In the genomic region with DNA sequence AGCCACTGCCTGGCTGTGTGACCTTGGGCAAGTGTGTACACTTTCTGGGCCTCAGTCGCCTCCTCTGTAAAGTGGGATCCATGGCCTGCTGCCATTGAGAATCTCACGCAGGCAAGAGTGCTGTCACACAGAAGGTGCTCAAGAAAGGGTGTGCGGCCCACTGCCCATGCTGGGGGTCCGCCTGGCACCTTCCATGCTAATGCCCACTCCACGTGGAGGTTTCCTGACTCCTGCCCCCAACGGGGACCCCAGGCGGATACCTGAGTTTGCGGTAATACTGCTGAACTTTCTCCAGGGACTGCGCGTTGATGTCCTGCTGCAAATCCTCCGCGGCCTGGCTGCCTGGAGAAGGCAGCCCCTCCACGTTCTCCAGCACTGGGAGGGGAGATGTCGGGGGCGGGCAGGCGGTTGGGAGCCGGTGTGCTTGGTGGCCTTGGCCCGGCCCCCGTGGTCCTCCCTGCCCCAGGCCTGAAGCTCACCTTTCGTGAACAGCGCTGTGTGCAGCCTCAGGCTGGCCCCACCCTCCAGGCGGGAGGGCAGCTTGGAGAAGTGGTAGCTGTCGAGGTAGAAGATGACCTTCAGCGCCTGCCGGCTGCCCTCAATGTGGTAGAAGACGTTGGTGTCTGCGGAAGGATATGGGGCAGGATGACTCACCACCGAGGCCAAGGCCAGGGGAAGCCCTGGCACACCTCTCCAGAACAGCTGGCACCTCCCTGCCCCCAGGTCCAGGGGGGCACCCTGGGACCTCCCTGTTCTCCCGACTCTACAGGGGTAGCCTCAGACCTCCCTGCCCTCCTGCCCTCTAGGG, we compare ENCODE assay signal across 24 cellular contexts.
DNase-seq lines count a peak whose midpoint lies in the region; ATAC-seq lines count a peak whose summit lies in the region.
"Had no signal": no experiment of that assay in that cellular context is flagged by ENCODE, and none has a peak within 500 bp of the region (broad histone marks: within the 10 kb centered on the region; RNA-seq: fewer than 3 reads in every experiment).

No MANE protein-coding gene starts in this region.

- H3K27me3 Mint-ChIP-seq in activated naive CD8-positive, alpha-beta T cell treated with anti-CD3 and anti-CD28 coated beads, Interleukin-2, amount 50 U/mL, for 24 hours, result no peaks in the 10 kb centered on the region
- no peaks in the 10 kb centered on the region for H3K27me3 Mint-ChIP-seq in activated naive CD8-positive, alpha-beta T cell treated with anti-CD3 and anti-CD28 coated beads for 36 hours
- H3K27me3 Mint-ChIP-seq in immature natural killer cell (ENCODE audit: low read depth in 3 of 3), result peaks cover 34 to 58% (median 35%) of the 10 kb centered on the region in 3 donors
- H3K27me3 Mint-ChIP-seq: activated CD4-positive, alpha-beta T cell treated with anti-CD3 and anti-CD28 coated beads, Interleukin-2, amount 10 ng/mL, durations not matched to agents 24 days and 14 days had no signal

- H3K4me3 ChIP-seq in SJCRH30, result no peak overlapping the region
- H3K4me3 ChIP-seq: ascending aorta, dorsolateral prefrontal cortex, GM12878, PC-9, skin epidermis, testis, uterus had no signal

- no peak for DNase-seq in activated naive CD8-positive, alpha-beta T cell treated with anti-CD3 and anti-CD28 coated beads, Interleukin-2, amount 50 U/mL, for 24 hours
- DNase-seq in activated naive CD8-positive, alpha-beta T cell treated with anti-CD3 and anti-CD28 coated beads for 36 hours, result no peak
- DNase-seq in SJCRH30 (peak in 1 of 2 experiments; percentile 33), immature natural killer cell (no peak), AG08395 (ENCODE audit: low spot score) (no peak)
- DNase-seq in stimulated activated effector memory CD8-positive, alpha-beta T cell treated with anti-CD3 and anti-CD28 coated beads, Interleukin-12 subunit alpha, Interleukin-12 subunit beta, amount 100 ng/mL, for 72 hours (ENCODE audit: low spot score in 2 of 2), result no peak
- no peak for DNase-seq in activated CD4-positive, alpha-beta T cell treated with anti-CD3 and anti-CD28 coated beads for 4 hours
- DNase-seq: activated CD4-positive, alpha-beta T cell treated with anti-CD3 and anti-CD28 coated beads, Interleukin-2, amount 10 ng/mL, durations not matched to agents 24 days and 14 days; dorsolateral prefrontal cortex; H7; NCI-H1105; NCI-H2029; NCI-H748 treated with DMSO at 0.1 percent for 48 hours; PC-9; SIG-M5; stimulated activated CD4-positive, alpha-beta T cell treated with anti-CD3 and anti-CD28 coated beads, Interleukin-2, amount 100 ng/mL, for 24 hours; testis; uterus had no signal

- no peak overlapping the region for H3K27ac Mint-ChIP-seq in activated naive CD8-positive, alpha-beta T cell treated with anti-CD3 and anti-CD28 coated beads, Interleukin-2, amount 50 U/mL, for 24 hours
- no peak overlapping the region for H3K27ac Mint-ChIP-seq in activated naive CD8-positive, alpha-beta T cell treated with anti-CD3 and anti-CD28 coated beads for 36 hours
- H3K27ac Mint-ChIP-seq in immature natural killer cell, result peak overlapping the region in 4 of 6 donors; percentile 50 to 64 (median 56)
- H3K27ac Mint-ChIP-seq in stimulated activated effector memory CD8-positive, alpha-beta T cell treated with anti-CD3 and anti-CD28 coated beads, Interleukin-12 subunit alpha, Interleukin-12 subunit beta, amount 100 ng/mL, for 72 hours, result peak overlapping the region; percentile 46
- H3K27ac Mint-ChIP-seq: activated CD4-positive, alpha-beta T cell treated with anti-CD3 and anti-CD28 coated beads, Interleukin-2, amount 10 ng/mL, durations not matched to agents 24 days and 14 days had no signal

- H3K4me1 ChIP-seq in SJCRH30, result peaks cover 42% of the 10 kb centered on the region
- H3K4me1 ChIP-seq: ascending aorta, testis, uterus had no signal

- peak; percentile 51 for ATAC-seq in activated naive CD8-positive, alpha-beta T cell treated with anti-CD3 and anti-CD28 coated beads, Interleukin-2, amount 50 U/mL, for 24 hours
- ATAC-seq in stimulated activated effector memory CD8-positive, alpha-beta T cell treated with anti-CD3 and anti-CD28 coated beads, Interleukin-12 subunit alpha, Interleukin-12 subunit beta, amount 100 ng/mL, for 72 hours, result peak; percentile 83
- ATAC-seq in GM21423 (IDR thresholded peaks at IDR 0.05; ENCODE audit: unreplicated experiment), result no peak
- ATAC-seq: GM12878 had no signal

- no peak overlapping the region for H3K4me3 Mint-ChIP-seq in activated naive CD8-positive, alpha-beta T cell treated with anti-CD3 and anti-CD28 coated beads, Interleukin-2, amount 50 U/mL, for 24 hours
- H3K4me3 Mint-ChIP-seq in activated naive CD8-positive, alpha-beta T cell treated with anti-CD3 and anti-CD28 coated beads for 36 hours, result no peak overlapping the region
- no peak overlapping the region for H3K4me3 Mint-ChIP-seq in immature natural killer cell
- no peak overlapping the region for H3K4me3 Mint-ChIP-seq in stimulated activated effector memory CD8-positive, alpha-beta T cell treated with anti-CD3 and anti-CD28 coated beads, Interleukin-12 subunit alpha, Interleukin-12 subunit beta, amount 100 ng/mL, for 72 hours
- H3K4me3 Mint-ChIP-seq: activated CD4-positive, alpha-beta T cell treated with anti-CD3 and anti-CD28 coated beads, Interleukin-2, amount 10 ng/mL, durations not matched to agents 24 days and 14 days had no signal

- H3K27me3 ChIP-seq in SJCRH30, result no peaks in the 10 kb centered on the region
- H3K27me3 ChIP-seq: ascending aorta, dorsolateral prefrontal cortex, testis, uterus had no signal

- peak overlapping the region; percentile 66 for H3K27ac ChIP-seq in SJCRH30
- H3K27ac ChIP-seq: ascending aorta, C4-2B, PC-9, skin epidermis, testis, uterus had no signal

- no peaks in the 10 kb centered on the region for H3K9me3 Mint-ChIP-seq in activated naive CD8-positive, alpha-beta T cell treated with anti-CD3 and anti-CD28 coated beads, Interleukin-2, amount 50 U/mL, for 24 hours
- no peaks in the 10 kb centered on the region for H3K9me3 Mint-ChIP-seq in activated naive CD8-positive, alpha-beta T cell treated with anti-CD3 and anti-CD28 coated beads for 36 hours
- H3K9me3 Mint-ChIP-seq in immature natural killer cell, result peaks cover 0 to 1% (median 0%) of the 10 kb centered on the region in 6 donors
- H3K9me3 Mint-ChIP-seq in stimulated activated effector memory CD8-positive, alpha-beta T cell treated with anti-CD3 and anti-CD28 coated beads, Interleukin-12 subunit alpha, Interleukin-12 subunit beta, amount 100 ng/mL, for 72 hours, result no peaks in the 10 kb centered on the region
- H3K9me3 Mint-ChIP-seq: activated CD4-positive, alpha-beta T cell treated with anti-CD3 and anti-CD28 coated beads, Interleukin-2, amount 10 ng/mL, durations not matched to agents 24 days and 14 days; activated naive CD4-positive, alpha-beta T cell treated with anti-CD3 and anti-CD28 coated beads, Interleukin-2, amount 50 U/mL, for 72 hours had no signal

- peaks cover 26% of the 10 kb centered on the region for H3K36me3 Mint-ChIP-seq in activated naive CD8-positive, alpha-beta T cell treated with anti-CD3 and anti-CD28 coated beads, Interleukin-2, amount 50 U/mL, for 24 hours (ENCODE audit: low read depth)
- peaks cover 9% of the 10 kb centered on the region for H3K36me3 Mint-ChIP-seq in activated naive CD8-positive, alpha-beta T cell treated with anti-CD3 and anti-CD28 coated beads for 36 hours
- H3K36me3 Mint-ChIP-seq in immature natural killer cell, result peaks cover 10 to 42% (median 20%) of the 10 kb centered on the region in 3 donors
- peaks cover 88% of the 10 kb centered on the region for H3K36me3 Mint-ChIP-seq in stimulated activated effector memory CD8-positive, alpha-beta T cell treated with anti-CD3 and anti-CD28 coated beads, Interleukin-12 subunit alpha, Interleukin-12 subunit beta, amount 100 ng/mL, for 72 hours
- H3K36me3 Mint-ChIP-seq: activated naive CD4-positive, alpha-beta T cell treated with anti-CD3 and anti-CD28 coated beads, Interleukin-2, amount 50 U/mL, for 72 hours had no signal

- H3K4me1 Mint-ChIP-seq in activated naive CD8-positive, alpha-beta T cell treated with anti-CD3 and anti-CD28 coated beads, Interleukin-2, amount 50 U/mL, for 24 hours, result peaks cover 3% of the 10 kb centered on the region
- peaks cover 6% of the 10 kb centered on the region for H3K4me1 Mint-ChIP-seq in activated naive CD8-positive, alpha-beta T cell treated with anti-CD3 and anti-CD28 coated beads for 36 hours
- H3K4me1 Mint-ChIP-seq in immature natural killer cell, result peaks cover 25 to 30% of the 10 kb centered on the region in 2 donors
- peaks cover 29% of the 10 kb centered on the region for H3K4me1 Mint-ChIP-seq in stimulated activated effector memory CD8-positive, alpha-beta T cell treated with anti-CD3 and anti-CD28 coated beads, Interleukin-12 subunit alpha, Interleukin-12 subunit beta, amount 100 ng/mL, for 72 hours

- H3K36me3 ChIP-seq in SJCRH30, result peaks cover 16% of the 10 kb centered on the region
- H3K36me3 ChIP-seq: uterus had no signal

- H3K9me3 ChIP-seq in SJCRH30 (replicated peaks), result no peaks in the 10 kb centered on the region
- H3K9me3 ChIP-seq: ascending aorta, testis, uterus had no signal

Comparison
In these comparisons a context has a peak if more than half of its experiments do, and no peak if none do; other contexts are left out.
1. H3K27ac Mint-ChIP-seq: peak in immature natural killer cell (4 of 6) and stimulated activated effector memory CD8-positive, alpha-beta T cell treated with anti-CD3 and anti-CD28 coated beads, Interleukin-12 subunit alpha, Interleukin-12 subunit beta, amount 100 ng/mL, for 72 hours (single experiment); none in activated naive CD8-positive, alpha-beta T cell treated with anti-CD3 and anti-CD28 coated beads, Interleukin-2, amount 50 U/mL, for 24 hours (single experiment) and activated naive CD8-positive, alpha-beta T cell treated with anti-CD3 and anti-CD28 coated beads for 36 hours (single experiment).